In genomic region chr4:106038908-106039307, GRCh38 we compare ENCODE assay signal across 20 cellular contexts.
A peak's percentile ranks its signal among the peaks of the same experiment; 100 is the strongest.
DNase-seq lines count a peak whose midpoint lies in the region; ATAC-seq, FAIRE-seq and TF ChIP-seq lines count a peak whose summit lies in the region.
"Had no signal": no experiment of that assay in that cellular context is flagged by ENCODE, and none has a peak within 500 bp of the region (broad histone marks: within the 10 kb centered on the region; RNA-seq: fewer than 3 reads in every experiment).

No MANE protein-coding gene starts in this region.

- TF ChIP-seq EP300 in A549 (IDR thresholded peaks at IDR 0.05) (no peak), K562 (IDR thresholded peaks at IDR 0.05; ENCODE audit: low read length) (no peak)

- no peaks in the 10 kb centered on the region for H4K20me1 ChIP-seq in K562 (replicated peaks; ENCODE audit: control insufficient read depth, insufficient read depth, low read length)
- H4K20me1 ChIP-seq: BLaER1 had no signal

- FAIRE-seq in A549 (lab: Jason Lieb, UNC) (no peak), K562 (lab: Jason Lieb, UNC) (no peak)
- FAIRE-seq: G401.6, GM12892, H54 had no signal

- no peak overlapping the region for H3K4me2 ChIP-seq in A549
- H3K4me2 ChIP-seq in K562 (ENCODE audit: insufficient read depth, low read length), result no peak overlapping the region
- H3K4me2 ChIP-seq: BLaER1, GM23338 had no signal

- BruUV-seq in K562 (replicated peaks; lab: Mats Ljungman, UMichigan), result no TSS peak

- POLR2A ChIA-PET in A549 (lab: Yijun Ruan, JAX) (no interaction called here), K562 (lab: Yijun Ruan, JAX) (interaction anchor here (2.3 kb wide), 1 partner anchor 9 kb away, joined by 6 read pairs; no protein-coding TSS in a partner anchor)

- no peak overlapping the region for H3K9ac ChIP-seq in K562 (ENCODE audit: insufficient read depth in 1 of 2, low read depth in 2 of 2, low read length in 2 of 2)
- H3K9ac ChIP-seq: BLaER1 had no signal

- no peak for TF ChIP-seq POLR2A in A549 (IDR thresholded peaks at IDR 0.05; ENCODE audit: low read length)
- no peak for TF ChIP-seq POLR2A in K562 (conservative IDR thresholded peaks at IDR 0.05)

- no peak for TF ChIP-seq RAD21 in A549 (conservative IDR thresholded peaks at IDR 0.05 in 1 of 2, IDR thresholded peaks at IDR 0.05 in 1 of 2)
- TF ChIP-seq RAD21 in K562 (CRISPR knock-in tag; conservative IDR thresholded peaks at IDR 0.05 in 1 of 2, IDR thresholded peaks at IDR 0.05 in 1 of 2), result no peak

- H3K36me3 Mint-ChIP-seq in nephron (ENCODE audit: low read depth), result peaks cover 4% of the 10 kb centered on the region
- H3K36me3 Mint-ChIP-seq: CD4-positive, CD25-positive, alpha-beta regulatory T cell; CD8-positive, alpha-beta T cell had no signal

- TF ChIP-seq CTCF in A549 (IDR thresholded peaks at IDR 0.05), result no peak
- TF ChIP-seq CTCF in K562 (IDR thresholded peaks at IDR 0.05 in 2 of 3, conservative IDR thresholded peaks at IDR 0.05 in 1 of 3; ENCODE audit: insufficient read depth in 2 of 3, low read depth in 1 of 3, low read length in 3 of 3), result no peak
- TF ChIP-seq CTCF in nephron (IDR thresholded peaks at IDR 0.05; ENCODE audit: unreplicated experiment in 3 of 3), result no peak
- TF ChIP-seq CTCF in BE2C (IDR thresholded peaks at IDR 0.05; ENCODE audit: low read depth, low read length), result no peak

- no peaks in the 10 kb centered on the region for H3K27me3 Mint-ChIP-seq in nephron (ENCODE audit: low read depth)

- CTCF ChIA-PET in A549 (lab: Yijun Ruan, JAX) (no interaction called here), K562 (lab: Yijun Ruan, JAX; ENCODE audit: low intra/inter-chr PET ratio) (no interaction called here)

- intact Hi-C loops in K562 (cut with micrococcal nuclease), result no loop called here

- H2AFZ ChIP-seq in K562 (ENCODE audit: low read depth, low read length), result no peak overlapping the region
- H2AFZ ChIP-seq: GM23338 had no signal

- H3K4me3 ChIP-seq in A549 (no peak overlapping the region), K562 (no peak overlapping the region), BE2C (ENCODE audit: low read depth, low read length) (no peak overlapping the region)
- H3K4me3 ChIP-seq: BLaER1, GM23338, HAP-1 had no signal

- H3K4me1 Mint-ChIP-seq in nephron, result peaks cover 60% of the 10 kb centered on the region
- H3K4me1 Mint-ChIP-seq: CD4-positive, CD25-positive, alpha-beta regulatory T cell had no signal

- H3K9me3 Mint-ChIP-seq in nephron, result no peaks in the 10 kb centered on the region
- H3K9me3 Mint-ChIP-seq: CD4-positive, CD25-positive, alpha-beta regulatory T cell; CD8-positive, alpha-beta T cell; GM23338; HFFc6 had no signal

- peak overlapping the region; percentile 70 to 78 (median 75) for H3K27ac Mint-ChIP-seq in nephron
- H3K27ac Mint-ChIP-seq: CD4-positive, CD25-positive, alpha-beta regulatory T cell; CD8-positive, alpha-beta T cell; GM23338; HFFc6 had no signal

- no peak for DNase-seq in A549 (ENCODE audit: low read depth in 1 of 2, low spot score in 1 of 2)
- no peak for DNase-seq in K562 (ENCODE audit: extremely low read depth in 1 of 4, low spot score in 3 of 4)
- DNase-seq in BE2C, result no peak
- DNase-seq in NCI-H2196 (lab: John Stamatoyannopoulos, UW; ENCODE audit: unreplicated experiment), result no peak
- no peak for DNase-seq in medulla oblongata (ENCODE audit: extremely low spot score)
- DNase-seq: 8988T; Caco-2; CD4-positive, CD25-positive, alpha-beta regulatory T cell; CD8-positive, alpha-beta T cell; DMS153; DND-41; HFFc6 had no signal

- 56% methylated on average over 2 of the region's 2 CpGs for WGBS in A549 (ENCODE audit: missing lambda C conversion rate)
- whole genome bisulfite sequencing in K562 (ENCODE audit: insufficient coverage, low coverage, missing lambda C conversion rate), result 3% methylated on average over 2 of the region's 2 CpGs

- H3K9me3 ChIP-seq in A549 (no peaks in the 10 kb centered on the region), K562 (replicated peaks; ENCODE audit: control insufficient read depth, insufficient read depth, low read depth, low read length) (no peaks in the 10 kb centered on the region), BE2C (no peaks in the 10 kb centered on the region)
- H3K9me3 ChIP-seq: BLaER1, Caco-2, HAP-1 had no signal

- no peaks in the 10 kb centered on the region for H3K4me1 ChIP-seq in A549
- H3K4me1 ChIP-seq in K562 (replicated peaks in 1 of 2; ENCODE audit: control insufficient read depth in 2 of 2, insufficient read depth in 2 of 2, low read length in 2 of 2), result no peaks in the 10 kb centered on the region
- H3K4me1 ChIP-seq in BE2C, result peaks cover 4% of the 10 kb centered on the region
- H3K4me1 ChIP-seq: BLaER1 had no signal

- in situ Hi-C loops in K562 (cut with MboI), result no loop called here

- no peaks in the 10 kb centered on the region for H3K9me1 ChIP-seq in K562 (ENCODE audit: control insufficient read depth, insufficient read depth, low read length)

- no peaks in the 10 kb centered on the region; a peak in 1 of 5 replicates for H3K27me3 ChIP-seq in K562 (ENCODE audit: control insufficient read depth in 2 of 2, insufficient read depth in 2 of 2, low read length in 2 of 2)
- no peaks in the 10 kb centered on the region for H3K27me3 ChIP-seq in BE2C
- H3K27me3 ChIP-seq: BLaER1 had no signal

- H3K27ac ChIP-seq in A549, result no peak overlapping the region
- no peak overlapping the region for H3K27ac ChIP-seq in K562 (ENCODE audit: extremely low read depth, low read depth, low read length)
- H3K27ac ChIP-seq: BLaER1, C4-2B had no signal

- no peaks in the 10 kb centered on the region for H3K79me2 ChIP-seq in K562 (ENCODE audit: control insufficient read depth, insufficient read depth, low read length)

- H3K36me3 ChIP-seq in K562 (ENCODE audit: control insufficient read depth, insufficient read depth, low read length) (no peaks in the 10 kb centered on the region), BE2C (no peaks in the 10 kb centered on the region)
- H3K36me3 ChIP-seq: BLaER1, HAP-1 had no signal

- ATAC-seq in A549 (no peak), K562 (no peak)
- ATAC-seq: CD8-positive, alpha-beta T cell; GM23338 had no signal

- H3K4me3 Mint-ChIP-seq in nephron, result no peak overlapping the region
- H3K4me3 Mint-ChIP-seq: CD4-positive, CD25-positive, alpha-beta regulatory T cell; CD8-positive, alpha-beta T cell; GM23338; HFFc6 had no signal

TF ChIP-seq in A549, 52 proteins besides CTCF, POLR2A, EP300 and RAD21:
- TF ChIP-seq, protein P1, sequence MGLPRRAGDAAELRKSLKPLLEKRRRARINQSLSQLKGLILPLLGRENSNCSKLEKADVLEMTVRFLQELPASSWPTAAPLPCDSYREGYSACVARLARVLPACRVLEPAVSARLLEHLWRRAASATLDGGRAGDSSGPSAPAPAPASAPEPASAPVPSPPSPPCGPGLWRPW (IDR thresholded peaks at IDR 0.05), result no peak
- peak; percentile 86 for TF ChIP-seq MAFK (IDR thresholded peaks at IDR 0.05; ENCODE audit: partially characterized antibody)

TF ChIP-seq in K562, 482 proteins besides CTCF, POLR2A, EP300 and RAD21 (continues in another document):
- TF ChIP-seq SRSF1 (IDR thresholded peaks at IDR 0.05; ENCODE audit: low read depth, low read length), result no peak
- no peak for TF ChIP-seq TAF9B (IDR thresholded peaks at IDR 0.05; ENCODE audit: partially characterized antibody)
- no peak for TF ChIP-seq MCM7 (IDR thresholded peaks at IDR 0.05)
- no peak for TF ChIP-seq ZNF324 (CRISPR knock-in tag; IDR thresholded peaks at IDR 0.05)
- TF ChIP-seq, protein P2, sequence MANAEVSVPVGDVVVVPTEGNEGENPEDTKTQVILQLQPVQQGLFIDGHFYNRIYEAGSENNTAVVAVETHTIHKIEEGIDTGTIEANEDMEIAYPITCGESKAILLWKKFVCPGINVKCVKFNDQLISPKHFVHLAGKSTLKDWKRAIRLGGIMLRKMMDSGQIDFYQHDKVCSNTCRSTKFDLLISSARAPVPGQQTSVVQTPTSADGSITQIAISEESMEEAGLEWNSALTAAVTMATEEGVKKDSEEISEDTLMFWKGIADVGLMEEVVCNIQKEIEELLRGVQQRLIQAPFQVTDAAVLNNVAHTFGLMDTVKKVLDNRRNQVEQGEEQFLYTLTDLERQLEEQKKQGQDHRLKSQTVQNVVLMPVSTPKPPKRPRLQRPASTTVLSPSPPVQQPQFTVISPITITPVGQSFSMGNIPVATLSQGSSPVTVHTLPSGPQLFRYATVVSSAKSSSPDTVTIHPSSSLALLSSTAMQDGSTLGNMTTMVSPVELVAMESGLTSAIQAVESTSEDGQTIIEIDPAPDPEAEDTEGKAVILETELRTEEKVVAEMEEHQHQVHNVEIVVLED (CRISPR knock-in tag; IDR thresholded peaks at IDR 0.05), result no peak
- peak; percentile 58 for TF ChIP-seq MAFG (tag; conservative IDR thresholded peaks at IDR 0.05)

Comparison
In these comparisons a context has a peak if more than half of its experiments do, and no peak if none do; other contexts are left out.
1. Of the 35 proteins assayed by ChIP-seq in both K562 and A549: peak only in K562: none; only in A549: none; in both: MAFK; in neither: 34.